19 cellular contexts compared by ENCODE assay signal in the genomic region with DNA sequence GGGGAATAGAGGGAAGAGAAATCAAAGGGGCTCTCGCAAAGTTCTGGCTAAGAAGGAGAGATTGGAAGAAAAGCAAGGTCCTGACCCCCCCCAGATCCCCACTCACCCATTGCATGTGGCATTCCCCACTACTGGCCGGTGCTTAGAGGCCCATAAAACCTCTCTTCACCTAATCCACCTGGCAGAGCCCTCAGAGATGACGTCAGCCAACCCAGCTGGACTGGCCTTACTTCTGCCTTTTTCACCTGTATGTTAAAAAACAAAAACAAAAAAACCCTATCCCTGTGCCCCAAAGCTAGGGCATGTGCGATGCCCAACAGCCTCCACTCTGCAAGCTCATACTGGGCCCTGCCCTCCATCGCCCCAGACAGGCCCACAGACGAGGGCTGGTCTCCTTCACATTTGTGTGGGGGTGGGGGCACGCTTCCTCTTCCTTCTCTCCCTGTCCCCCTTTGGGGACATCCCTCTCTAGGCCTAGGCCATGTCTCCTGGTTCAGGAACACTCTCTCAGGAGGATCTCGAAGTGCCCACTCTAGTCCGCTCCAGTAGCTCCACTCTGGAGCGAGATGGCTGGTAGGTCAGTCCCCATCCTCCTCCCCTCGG. TPM values are rescaled to one million over a fixed set of nuclear protein-coding genes. Genes with fewer than 3 reads are reported as not detected.
DNase-seq lines count a peak whose midpoint lies in the region; ATAC-seq and TF ChIP-seq lines count a peak whose summit lies in the region.
"Had no signal": no experiment of that assay in that cellular context is flagged by ENCODE, and none has a peak within 500 bp of the region (broad histone marks: within the 10 kb centered on the region; RNA-seq: fewer than 3 reads in every experiment).

No MANE protein-coding gene starts in this region.

- no peak for ATAC-seq in CD4-positive, alpha-beta T cell (ENCODE audit: poor library complexity)
- ATAC-seq in GM21737 (IDR thresholded peaks at IDR 0.05; ENCODE audit: unreplicated experiment): no peak
- ATAC-seq: GM12878, Right ventricle myocardium inferior had no signal

- CTCF ChIA-PET in CD4-positive, alpha-beta T cell (lab: Charles Lee): no interaction called here

- DNase-seq in CD4-positive, alpha-beta T cell: no peak
- DNase-seq in G401 (ENCODE audit: low spot score) (peak; percentile 51), RPMI8226 (peak; percentile 37), endothelial cell (ENCODE audit: low spot score) (no peak), SW 1271 (lab: John Stamatoyannopoulos, UW) (no peak), Kasumi-1 (lab: John Stamatoyannopoulos, UW) (no peak)
- DNase-seq: BE2C, DMS 273 treated with DMSO at 0.1 percent for 48 hours, HFFc6, NCI-H1105 treated with DMSO at 0.1 percent for 48 hours, NCI-H187, NCI-H526 treated with DMSO at 0.1 percent for 48 hours, PC-9, T-helper 2 cell had no signal

- H3K27me3 ChIP-seq in CD4-positive, alpha-beta T cell (ENCODE audit: control insufficient read depth, insufficient read depth, low read length): no peaks in the 10 kb centered on the region
- H3K27me3 ChIP-seq: BE2C had no signal

- H3K36me3 Mint-ChIP-seq in CD4-positive, alpha-beta T cell (ENCODE audit: low read depth): no peaks in the 10 kb centered on the region
- peaks cover 8% of the 10 kb centered on the region for H3K36me3 Mint-ChIP-seq in endothelial cell (ENCODE audit: low read depth, unreplicated experiment)

- no peak overlapping the region for H3K27ac ChIP-seq in CD4-positive, alpha-beta T cell (ENCODE audit: low read depth, low read length)
- H3K27ac ChIP-seq: HL-60, KMS-11, PC-9 had no signal

- H3K4me3 Mint-ChIP-seq in CD4-positive, alpha-beta T cell: peak overlapping the region; percentile 25
- H3K4me3 Mint-ChIP-seq in endothelial cell (ENCODE audit: unreplicated experiment): peak overlapping the region; percentile 37
- H3K4me3 Mint-ChIP-seq: HFFc6 had no signal

- in situ Hi-C loops in G401 (cut with HindIII; ENCODE audit: low sequenced_read_pairs): no loop called here

- POLR2A ChIA-PET in CD4-positive, alpha-beta T cell (lab: Charles Lee): no interaction called here

- no peaks in the 10 kb centered on the region for H3K9me3 Mint-ChIP-seq in CD4-positive, alpha-beta T cell
- H3K9me3 Mint-ChIP-seq in endothelial cell (ENCODE audit: unreplicated experiment): no peaks in the 10 kb centered on the region
- H3K9me3 Mint-ChIP-seq: HFFc6 had no signal

- intact Hi-C loops in CD4-positive, alpha-beta T cell (cut with DNase I, micrococcal nuclease): no loop called here

- H3K9me3 ChIP-seq in CD4-positive, alpha-beta T cell (ENCODE audit: control insufficient read depth, low read length): no peaks in the 10 kb centered on the region
- H3K9me3 ChIP-seq: BE2C had no signal

- no peak for TF ChIP-seq CTCF in CD4-positive, alpha-beta T cell (IDR thresholded peaks at IDR 0.05)
- no peak for TF ChIP-seq CTCF in endothelial cell (IDR thresholded peaks at IDR 0.05; ENCODE audit: unreplicated experiment)

- no peaks in the 10 kb centered on the region for H3K27me3 Mint-ChIP-seq in CD4-positive, alpha-beta T cell
- H3K27me3 Mint-ChIP-seq in endothelial cell (ENCODE audit: unreplicated experiment): peaks cover 19% of the 10 kb centered on the region

- no peak overlapping the region for H3K27ac Mint-ChIP-seq in CD4-positive, alpha-beta T cell
- peak overlapping the region; percentile 62 for H3K27ac Mint-ChIP-seq in endothelial cell (ENCODE audit: unreplicated experiment)
- H3K27ac Mint-ChIP-seq: HFFc6 had no signal

- H3K4me1 Mint-ChIP-seq in CD4-positive, alpha-beta T cell (ENCODE audit: low read depth): peaks cover 10% of the 10 kb centered on the region
- peaks cover 23% of the 10 kb centered on the region for H3K4me1 Mint-ChIP-seq in endothelial cell (ENCODE audit: unreplicated experiment)

RNA-seq across cellular contexts. Expression of a gene that starts 37.2 kb away (rescaled TPM):
- 1 to 10 TPM; 1.2 to 1.3 TPM for total RNA-seq in CD4-positive, alpha-beta T cell
- 11.1 and 12.8 TPM in 2 replicates for total RNA-seq in G401 (2014; rRNA removed; shearing (Covaris generic))
- 42.0 TPM for total RNA-seq in endothelial cell (ENCODE audit: unreplicated experiment)
- total RNA-seq: GM12878, HFFc6, PC-9 had no signal

Comparison
In these comparisons a context has a peak if more than half of its experiments do, and no peak if none do; other contexts are left out.
1. DNase-seq: peak in G401 (single experiment) and RPMI8226 (single experiment); none in CD4-positive, alpha-beta T cell (0 of 10), endothelial cell (single experiment), SW 1271 (0 of 2) and Kasumi-1 (0 of 2).